In the genomic region with DNA sequence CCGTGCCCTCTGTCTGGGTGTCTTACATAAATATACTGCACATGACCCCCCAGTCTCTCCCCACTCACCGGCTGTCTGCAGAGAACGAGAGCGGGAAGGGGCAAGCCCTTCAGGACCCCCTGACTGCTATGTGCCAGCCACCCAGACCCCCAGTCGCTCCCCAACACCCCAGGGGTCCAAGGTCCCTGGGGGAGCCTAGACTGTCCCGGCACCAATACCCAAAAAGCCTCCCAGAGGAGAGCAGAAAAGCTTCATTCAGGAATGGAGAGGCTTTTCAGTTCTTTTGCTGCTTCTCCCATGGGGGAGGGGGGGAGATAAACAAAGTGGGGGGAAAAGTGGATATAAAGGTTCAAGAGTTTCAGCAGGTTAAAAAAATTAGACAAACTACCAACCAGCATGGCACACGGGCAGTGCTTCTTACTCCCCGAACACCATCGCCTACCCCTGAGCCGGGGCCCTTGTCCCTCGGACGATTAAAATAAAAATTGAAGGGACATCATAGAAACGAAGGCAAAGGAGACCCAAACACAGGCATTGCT, we compare ENCODE assay signal across 8 cellular contexts. TPM values are rescaled to one million over a fixed set of nuclear protein-coding genes. Genes with fewer than 3 reads are reported as not detected.
A peak's percentile ranks its signal among the peaks of the same experiment; 100 is the strongest.
DNase-seq lines count a peak whose midpoint lies in the region; ATAC-seq and TF ChIP-seq lines count a peak whose summit lies in the region.

No MANE protein-coding gene starts in this region.

- H3K27me3 Mint-ChIP-seq in MCF 10A (ENCODE audit: insufficient read depth, unreplicated experiment) = no peaks in the 10 kb centered on the region

- TF ChIP-seq CTCF in MCF 10A (IDR thresholded peaks at IDR 0.05; ENCODE audit: unreplicated experiment) = no peak

- no peaks in the 10 kb centered on the region for H3K9me2 ChIP-seq in Karpas-422 (replicated peaks; ENCODE audit: insufficient read depth, low read length)

- H3K18ac ChIP-seq in mesendoderm (ENCODE audit: low read length) = peak overlapping the region; percentile 95

- CTCF ChIA-PET in MCF 10A (lab: Yijun Ruan, JAX) = interaction anchor here (1.3 kb wide), 1 partner anchor 83 kb away, joined by 3 read pairs; no protein-coding TSS in a partner anchor

- H3K36me3 Mint-ChIP-seq in MCF 10A (ENCODE audit: insufficient read depth, unreplicated experiment) = peaks cover 38% of the 10 kb centered on the region

- H3K23ac ChIP-seq in mesendoderm (ENCODE audit: low read length) = no peak overlapping the region

- H3K79me1 ChIP-seq in mesendoderm (ENCODE audit: low read length) = peaks cover 14% of the 10 kb centered on the region

- H3K56ac ChIP-seq in mesendoderm (ENCODE audit: low read length) = peak overlapping the region; percentile 81

- no peak overlapping the region for H2AK5ac ChIP-seq in mesendoderm (ENCODE audit: low read length)

- peak overlapping the region; percentile 91 for H3K9ac ChIP-seq in Karpas-422 (ENCODE audit: low read length)
- H3K9ac ChIP-seq in mesendoderm (ENCODE audit: low read length) = peak overlapping the region; percentile 88

- peak overlapping the region; percentile 94 for H3K4me3 ChIP-seq in Karpas-422 (ENCODE audit: low read length)
- H3K4me3 ChIP-seq in mesendoderm (ENCODE audit: low read length) = peak overlapping the region; percentile 71

- no peaks in the 10 kb centered on the region for H3K9me3 ChIP-seq in Karpas-422 (ENCODE audit: low read length)

- peak overlapping the region; percentile 93 for H3K27ac Mint-ChIP-seq in MCF 10A (ENCODE audit: low read depth, unreplicated experiment)

- intact Hi-C loops in MCF 10A (cut with micrococcal nuclease) = loop anchor here (5.0 kb wide), 1 partner anchor 74 kb away; no protein-coding TSS in a partner anchor

- H3K4me1 ChIP-seq in Karpas-422 (ENCODE audit: low read length) (peaks cover 42% of the 10 kb centered on the region), mesendoderm (ENCODE audit: control insufficient read depth, low read depth, low read length) (peaks cover 13% of the 10 kb centered on the region)

- DNase-seq in COLO668 (lab: John Stamatoyannopoulos, UW; ENCODE audit: unreplicated experiment) = peak; percentile 31
- DNase-seq in Karpas-422 = peak; percentile 64
- peak; percentile 42 for DNase-seq in MCF 10A (ENCODE audit: unreplicated experiment)
- no peak for DNase-seq in mesendoderm
- no peak for DNase-seq in D341Med (ENCODE audit: low spot score)
- DNase-seq in NCI-H146 treated with DMSO at 0.1 percent for 48 hours (lab: John Stamatoyannopoulos, UW; ENCODE audit: unreplicated experiment) = no peak

- H3K27me3 ChIP-seq in Karpas-422 (ENCODE audit: low read length) (no peaks in the 10 kb centered on the region), mesendoderm (ENCODE audit: insufficient read depth, low read length, poor library complexity) (no peaks in the 10 kb centered on the region)

- no peak overlapping the region for H2BK15ac ChIP-seq in mesendoderm (replicated peaks; ENCODE audit: low read depth)

- WGBS in mesendoderm (ENCODE audit: extremely low coverage, insufficient coverage, low lambda C conversion rate) = no CpG with 5 or more reads among the region's 13 CpGs

- peak overlapping the region; percentile 93 for H3K4me3 Mint-ChIP-seq in MCF 10A (ENCODE audit: unreplicated experiment)

- H3K36me3 ChIP-seq in Karpas-422 (ENCODE audit: insufficient read depth, low read length) (no peaks in the 10 kb centered on the region; the same call in 1 of the 2 replicates), mesendoderm (ENCODE audit: control insufficient read depth, insufficient read depth, low read length) (peaks cover 6% of the 10 kb centered on the region)

- no peak overlapping the region for H4K8ac ChIP-seq in mesendoderm (ENCODE audit: low read depth, low read length)

- H3K79me2 ChIP-seq in Karpas-422 (ENCODE audit: low read length) (peaks cover 62% of the 10 kb centered on the region), mesendoderm (ENCODE audit: control insufficient read depth, insufficient read depth, low read length) (peaks cover 61% of the 10 kb centered on the region)

- TSS peak; percentile 6 for BruUV-seq in MCF 10A (replicated peaks; lab: Mats Ljungman, UMichigan)

- H2BK5ac ChIP-seq in mesendoderm (ENCODE audit: low read length) = no peak overlapping the region

- H3K4ac ChIP-seq in mesendoderm (ENCODE audit: low read depth, low read length) = no peak overlapping the region

- H2AFZ ChIP-seq in Karpas-422 (ENCODE audit: low read length) = no peak overlapping the region

- POLR2A ChIA-PET in MCF 10A (lab: Yijun Ruan, JAX) = interaction anchor here (0.6 to 10.0 kb wide), 14 partner anchors 10 to 390 kb away, joined by 3 to 146 read pairs (median 4); partner anchors contain the start of genes GTPBP1, MAFF, PLA2G6 and TMEM184B

- H4K5ac ChIP-seq in mesendoderm (ENCODE audit: low read length) = no peak overlapping the region

- H3K4me1 Mint-ChIP-seq in MCF 10A (ENCODE audit: insufficient read depth, unreplicated experiment) = peaks cover 51% of the 10 kb centered on the region

- H3K27ac ChIP-seq in Karpas-422 (ENCODE audit: low read length) = peak overlapping the region; percentile 82
- no peak overlapping the region for H3K27ac ChIP-seq in mesendoderm (ENCODE audit: low read depth, low read length)

- H3K4me2 ChIP-seq in Karpas-422 (ENCODE audit: low read depth, low read length, poor library complexity, severe bottlenecking) (peak overlapping the region; percentile 93), mesendoderm (ENCODE audit: low read length) (peak overlapping the region; percentile 75)

- no peaks in the 10 kb centered on the region for H3K9me3 Mint-ChIP-seq in MCF 10A (ENCODE audit: unreplicated experiment)

- no peak overlapping the region for H2BK120ac ChIP-seq in mesendoderm (ENCODE audit: low read depth, low read length)

- ATAC-seq in GM19455 (IDR thresholded peaks at IDR 0.05; ENCODE audit: unreplicated experiment) = no peak
- ATAC-seq in GM21619 (IDR thresholded peaks at IDR 0.05; ENCODE audit: unreplicated experiment) = no peak

- peaks cover 48% of the 10 kb centered on the region for H4K20me1 ChIP-seq in Karpas-422 (ENCODE audit: insufficient read depth, low read depth, low read length)

RNA-seq across cellular contexts. Expression of gene CSNK1E, which starts 1.4 kb away (rescaled TPM):
- total RNA-seq in Karpas-422 (2014; rRNA removed; shearing (Covaris generic); ENCODE audit: low replicate concordance) = 193 and 213 TPM in 2 replicates
- total RNA-seq in MCF 10A (2022) = 354 and 425 TPM in 2 replicates
- 124 TPM for polyA plus RNA-seq in mesendoderm (2013, experiment 1 of 2)
- 125 TPM for polyA plus RNA-seq in mesendoderm (2013, experiment 2 of 2)

RNA-seq across cellular contexts. Expression of gene TMEM184B, which starts 43.1 kb away (rescaled TPM):
- 5.1 and 7.4 TPM in 2 replicates for total RNA-seq in Karpas-422 (2014; rRNA removed; shearing (Covaris generic); ENCODE audit: low replicate concordance)
- 58.7 and 69.1 TPM in 2 replicates for total RNA-seq in MCF 10A (2022)
- polyA plus RNA-seq in mesendoderm (2013, experiment 1 of 2) = 33.7 TPM
- 35.3 TPM for polyA plus RNA-seq in mesendoderm (2013, experiment 2 of 2)

Comparison
In these comparisons a context has a peak if more than half of its experiments do, and no peak if none do; other contexts are left out.
1. DNase-seq: peak in COLO668 (single experiment), Karpas-422 (single experiment) and MCF 10A (single experiment); none in mesendoderm (single experiment), D341Med (single experiment) and NCI-H146 treated with DMSO at 0.1 percent for 48 hours (single experiment).